15 cellular contexts compared by ENCODE assay signal in genomic region chr4:23774932-23775331, GRCh38.
DNase-seq lines count a peak whose midpoint lies in the region; ATAC-seq and TF ChIP-seq lines count a peak whose summit lies in the region.
"Had no signal": no experiment of that assay in that cellular context is flagged by ENCODE, and none has a peak within 500 bp of the region (broad histone marks: within the 10 kb centered on the region; RNA-seq: fewer than 3 reads in every experiment).

No MANE protein-coding gene starts in this region.

- H3K9me3 ChIP-seq in right cardiac atrium (ENCODE audit: control insufficient read depth, low read length) (no peaks in the 10 kb centered on the region), parathyroid adenoma (ENCODE audit: control insufficient read depth, low read length) (no peaks in the 10 kb centered on the region)
- H3K9me3 ChIP-seq in CD8-positive, alpha-beta memory T cell (ENCODE audit: low read length), result no peaks in the 10 kb centered on the region
- H3K9me3 ChIP-seq: A549, BE2C had no signal

- 31% methylated on average over 5 of the region's 5 CpGs for WGBS in right cardiac atrium
- WGBS in mesendoderm (ENCODE audit: extremely low coverage, insufficient coverage, low lambda C conversion rate), result no CpG with 5 or more reads among the region's 5 CpGs

- TF ChIP-seq CTCF in parathyroid adenoma (IDR thresholded peaks at IDR 0.05), result no peak

- POLR2A ChIA-PET in CD8-positive, alpha-beta memory T cell (lab: Charles Lee), result no interaction called here

- H2AK5ac ChIP-seq in mesendoderm (ENCODE audit: low read length), result no peak overlapping the region

- no peak overlapping the region for H2BK15ac ChIP-seq in mesendoderm (replicated peaks; ENCODE audit: low read depth)

- H3K4me2 ChIP-seq in mesendoderm (ENCODE audit: low read length) (no peak overlapping the region), parathyroid adenoma (ENCODE audit: low read length) (peak overlapping the region; percentile 4)
- H3K4me2 ChIP-seq: A549 had no signal

- no peak overlapping the region for H2BK5ac ChIP-seq in mesendoderm (ENCODE audit: low read length)

- H2BK120ac ChIP-seq in mesendoderm (ENCODE audit: low read depth, low read length), result no peak overlapping the region

- H3K18ac ChIP-seq in mesendoderm (ENCODE audit: low read length), result no peak overlapping the region

- H3K23ac ChIP-seq in mesendoderm (ENCODE audit: low read length), result no peak overlapping the region

- H2AFZ ChIP-seq in parathyroid adenoma, result no peak overlapping the region

- H3K27me3 ChIP-seq in right cardiac atrium (ENCODE audit: control insufficient read depth, insufficient read depth) (no peaks in the 10 kb centered on the region), mesendoderm (ENCODE audit: insufficient read depth, low read length, poor library complexity) (no peaks in the 10 kb centered on the region), parathyroid adenoma (ENCODE audit: control insufficient read depth, insufficient read depth, low read length) (no peaks in the 10 kb centered on the region)
- no peaks in the 10 kb centered on the region for H3K27me3 ChIP-seq in CD8-positive, alpha-beta memory T cell (ENCODE audit: insufficient read depth, low read length, poor library complexity, severe bottlenecking)
- H3K27me3 ChIP-seq: BE2C had no signal

- ATAC-seq in right cardiac atrium (peak in 1 of 2 donors; percentile 46), GM21576 (IDR thresholded peaks at IDR 0.05; ENCODE audit: unreplicated experiment) (no peak)
- ATAC-seq in stimulated activated naive B cell treated with anti-CD40 and anti-IgM and Interleukin-4, amounts not matched to agents 10 μg/mL and 1 μg/mL and 100 μg/mL, for 72 hours (replicated peaks), result peak; percentile 29 to 38
- ATAC-seq: A549, HCT116 had no signal

- DNase-seq in right cardiac atrium (no peak), cardiac septum (ENCODE audit: low spot score) (no peak), mesendoderm (peak; percentile 22), NCI-H226 (no peak)
- no peak for DNase-seq in stimulated activated naive B cell treated with anti-CD40 and anti-IgM and Interleukin-4, amounts not matched to agents 10 μg/mL and 1 μg/mL and 100 μg/mL, for 72 hours
- no peak for DNase-seq in CD8-positive, alpha-beta memory T cell
- DNase-seq: BE2C; CD4-positive, alpha-beta memory T cell; DND-41; GDM1 had no signal

- H3K79me1 ChIP-seq in mesendoderm (ENCODE audit: low read length), result no peaks in the 10 kb centered on the region

- no peak overlapping the region for H4K5ac ChIP-seq in mesendoderm (ENCODE audit: low read length)

- no peak overlapping the region for H3K27ac Mint-ChIP-seq in stimulated activated naive B cell treated with anti-CD40 and anti-IgM and Interleukin-4, amounts not matched to agents 10 μg/mL and 1 μg/mL and 100 μg/mL, for 72 hours
- H3K27ac Mint-ChIP-seq in CD8-positive, alpha-beta memory T cell, result no peak overlapping the region
- H3K27ac Mint-ChIP-seq: CD4-positive, alpha-beta memory T cell had no signal

- H3K4me3 ChIP-seq in right cardiac atrium (ENCODE audit: low read length), result no peak overlapping the region
- no peak overlapping the region for H3K4me3 ChIP-seq in mesendoderm (ENCODE audit: low read length)
- H3K4me3 ChIP-seq in parathyroid adenoma (ENCODE audit: low read depth, low read length), result peak overlapping the region; percentile 12
- H3K4me3 ChIP-seq in CD8-positive, alpha-beta memory T cell (ENCODE audit: low read length), result no peak overlapping the region
- H3K4me3 ChIP-seq: A549 had no signal

- no peak overlapping the region for H3K4me3 Mint-ChIP-seq in stimulated activated naive B cell treated with anti-CD40 and anti-IgM and Interleukin-4, amounts not matched to agents 10 μg/mL and 1 μg/mL and 100 μg/mL, for 72 hours
- no peak overlapping the region for H3K4me3 Mint-ChIP-seq in CD8-positive, alpha-beta memory T cell

- intact Hi-C loops in right cardiac atrium (cut with DNase I) (no loop called here), cardiac septum (cut with DNase I) (no loop called here)

- H3K79me2 ChIP-seq in mesendoderm (ENCODE audit: control insufficient read depth, insufficient read depth, low read length), result no peaks in the 10 kb centered on the region
- no peaks in the 10 kb centered on the region for H3K79me2 ChIP-seq in parathyroid adenoma

- no peak overlapping the region for H4K8ac ChIP-seq in mesendoderm (ENCODE audit: low read depth, low read length)

- H3K9ac ChIP-seq in mesendoderm (ENCODE audit: low read length) (no peak overlapping the region), parathyroid adenoma (no peak overlapping the region)

- peak overlapping the region; percentile 34 for H3K27ac ChIP-seq in right cardiac atrium (ENCODE audit: low read length)
- H3K27ac ChIP-seq in mesendoderm (ENCODE audit: low read depth, low read length), result no peak overlapping the region
- H3K27ac ChIP-seq in parathyroid adenoma, result peak overlapping the region; percentile 84
- no peak overlapping the region for H3K27ac ChIP-seq in CD8-positive, alpha-beta memory T cell (ENCODE audit: low read depth, low read length)
- H3K27ac ChIP-seq: A549, C4-2B had no signal

- no peaks in the 10 kb centered on the region for H3K4me1 Mint-ChIP-seq in stimulated activated naive B cell treated with anti-CD40 and anti-IgM and Interleukin-4, amounts not matched to agents 10 μg/mL and 1 μg/mL and 100 μg/mL, for 72 hours
- H3K4me1 Mint-ChIP-seq in CD8-positive, alpha-beta memory T cell, result no peaks in the 10 kb centered on the region
- H3K4me1 Mint-ChIP-seq: CD4-positive, alpha-beta memory T cell had no signal

- H3K4me1 ChIP-seq in right cardiac atrium (ENCODE audit: control insufficient read depth, insufficient read depth, low read length) (no peaks in the 10 kb centered on the region), mesendoderm (ENCODE audit: control insufficient read depth, low read depth, low read length) (peaks cover 6% of the 10 kb centered on the region), parathyroid adenoma (peaks cover 46% of the 10 kb centered on the region)
- no peaks in the 10 kb centered on the region for H3K4me1 ChIP-seq in CD8-positive, alpha-beta memory T cell (ENCODE audit: insufficient read depth, low read length)
- H3K4me1 ChIP-seq: A549 had no signal

- H3K9me3 Mint-ChIP-seq in stimulated activated naive B cell treated with anti-CD40 and anti-IgM and Interleukin-4, amounts not matched to agents 10 μg/mL and 1 μg/mL and 100 μg/mL, for 72 hours, result peaks cover 0 to 7% of the 10 kb centered on the region in 2 donors
- peaks cover 4 to 13% (median 10%) of the 10 kb centered on the region in 5 donors for H3K9me3 Mint-ChIP-seq in CD8-positive, alpha-beta memory T cell

- no peaks in the 10 kb centered on the region for H3K36me3 Mint-ChIP-seq in stimulated activated naive B cell treated with anti-CD40 and anti-IgM and Interleukin-4, amounts not matched to agents 10 μg/mL and 1 μg/mL and 100 μg/mL, for 72 hours
- H3K36me3 Mint-ChIP-seq in CD8-positive, alpha-beta memory T cell, result no peaks in the 10 kb centered on the region
- H3K36me3 Mint-ChIP-seq: CD4-positive, alpha-beta memory T cell had no signal

- H3K36me3 ChIP-seq in mesendoderm (ENCODE audit: control insufficient read depth, insufficient read depth, low read length) (no peaks in the 10 kb centered on the region), parathyroid adenoma (ENCODE audit: control insufficient read depth, insufficient read depth, low read length) (no peaks in the 10 kb centered on the region)
- H3K36me3 ChIP-seq in CD8-positive, alpha-beta memory T cell (ENCODE audit: insufficient read depth, low read length), result no peaks in the 10 kb centered on the region
- H3K36me3 ChIP-seq: BE2C had no signal

- CTCF ChIA-PET in CD8-positive, alpha-beta memory T cell (lab: Charles Lee), result no interaction called here

- H3K56ac ChIP-seq in mesendoderm (ENCODE audit: low read length), result no peak overlapping the region

- no peaks in the 10 kb centered on the region for H3K27me3 Mint-ChIP-seq in stimulated activated naive B cell treated with anti-CD40 and anti-IgM and Interleukin-4, amounts not matched to agents 10 μg/mL and 1 μg/mL and 100 μg/mL, for 72 hours
- H3K27me3 Mint-ChIP-seq in CD8-positive, alpha-beta memory T cell, result peaks cover 0 to 2% of the 10 kb centered on the region in 2 donors
- H3K27me3 Mint-ChIP-seq: CD4-positive, alpha-beta memory T cell had no signal

- no peak overlapping the region for H3K4ac ChIP-seq in mesendoderm (ENCODE audit: low read depth, low read length)

Comparison
In these comparisons a context has a peak if more than half of its experiments do, and no peak if none do; other contexts are left out.
1. H3K27ac ChIP-seq: peak in right cardiac atrium (single experiment) and parathyroid adenoma (single experiment); none in mesendoderm (single experiment) and CD8-positive, alpha-beta memory T cell (single experiment).